8 cellular contexts compared by ENCODE assay signal in genomic region chr19:49850487-49851342, GRCh38. TPM values are rescaled to one million over a fixed set of nuclear protein-coding genes. Genes with fewer than 3 reads are reported as not detected.
DNase-seq lines count a peak whose midpoint lies in the region; ATAC-seq and TF ChIP-seq lines count a peak whose summit lies in the region.

PTOV1 (plus strand) TSS chr19:49851159.

- intact Hi-C loops in cardiac septum (cut with DNase I) (loop anchor here (2.0 kb wide), 1 partner anchor 38 kb away; the partner anchor contains the start of gene FUZ), transverse colon (cut with DNase I; ENCODE audit: low total_unique reads) (loop anchor here (5.0 kb wide), 1 partner anchor 33 kb away; the partner anchor contains the start of gene MED25)

- H3K27ac ChIP-seq in transverse colon: peak within 1 kb of the TSS; percentile 97 to 100 (median 99)

- H3K9me3 ChIP-seq in transverse colon: no peaks in the 10 kb centered on the region

- peak within 1 kb of the TSS; percentile 84 for H3K4me3 Mint-ChIP-seq in activated naive CD8-positive, alpha-beta T cell treated with anti-CD3 and anti-CD28 coated beads, Interleukin-2, amount 50 U/mL, for 24 hours

- H3K27me3 Mint-ChIP-seq in activated naive CD8-positive, alpha-beta T cell treated with anti-CD3 and anti-CD28 coated beads, Interleukin-2, amount 50 U/mL, for 24 hours: no peaks in the 10 kb centered on the region

- H3K9me3 Mint-ChIP-seq in activated naive CD8-positive, alpha-beta T cell treated with anti-CD3 and anti-CD28 coated beads, Interleukin-2, amount 50 U/mL, for 24 hours: peaks cover 9% of the 10 kb centered on the region

- TF ChIP-seq EP300 in transverse colon (IDR thresholded peaks at IDR 0.05; ENCODE audit: low read depth): no peak

- H3K4me3 ChIP-seq in transverse colon: peak within 1 kb of the TSS; percentile 62 to 98 (median 87)

- peak; percentile 82 for TF ChIP-seq POLR2A in transverse colon (IDR thresholded peaks at IDR 0.05)

- H3K36me3 ChIP-seq in transverse colon: no peaks in the 10 kb centered on the region

- in situ Hi-C loops in transverse colon (cut with MboI; ENCODE audit: low pct_ligation_motif_present in 1 of 4, low pct_unique_long_range_greater_than_20kb in 1 of 4, low sequenced_read_pairs in 3 of 4): loop anchor here in 1 of 4 donors (25.0 kb wide), 1 partner anchor 363 kb away; the partner anchor contains the start of genes RPL13A and RPS11

- TF ChIP-seq CTCF in GM10266 (IDR thresholded peaks at IDR 0.05; ENCODE audit: control insufficient read depth, insufficient read depth, low read depth, missing control alignments) (no peak), transverse colon (IDR thresholded peaks at IDR 0.05) (no peak)

- no peaks in the 10 kb centered on the region for H3K27me3 ChIP-seq in transverse colon

- DNase-seq in GM10266 (ENCODE audit: extremely low spot score) (peak; percentile 98), NCI-H1417 treated with DMSO at 0.1 percent for 48 hours (lab: John Stamatoyannopoulos, UW) (peak; percentile 46), SW480 (ENCODE audit: low spot score) (peak; percentile 95), cardiac septum (ENCODE audit: low spot score) (peak; percentile 97), pons (ENCODE audit: low spot score) (peak; percentile 95), transverse colon (peak; percentile 94)
- peak; percentile 93 for DNase-seq in activated naive CD8-positive, alpha-beta T cell treated with anti-CD3 and anti-CD28 coated beads, Interleukin-2, amount 50 U/mL, for 24 hours

- WGBS in transverse colon (ENCODE audit: low coverage in 1 of 2), 2 donors: 0 to 3% methylated on average over 12 to 59 of the region's 98 CpGs

- H3K27ac Mint-ChIP-seq in activated naive CD8-positive, alpha-beta T cell treated with anti-CD3 and anti-CD28 coated beads, Interleukin-2, amount 50 U/mL, for 24 hours: peak within 1 kb of the TSS; percentile 89

- ATAC-seq in HG02759 (IDR thresholded peaks at IDR 0.05; ENCODE audit: unreplicated experiment): peak; percentile 76
- ATAC-seq in activated naive CD8-positive, alpha-beta T cell treated with anti-CD3 and anti-CD28 coated beads, Interleukin-2, amount 50 U/mL, for 24 hours: peak; percentile 81

- H3K36me3 Mint-ChIP-seq in activated naive CD8-positive, alpha-beta T cell treated with anti-CD3 and anti-CD28 coated beads, Interleukin-2, amount 50 U/mL, for 24 hours (ENCODE audit: low read depth): peaks cover 12% of the 10 kb centered on the region

- H3K4me1 ChIP-seq in transverse colon: peaks cover 15 to 30% (median 22%) of the 10 kb centered on the region in 4 donors

- peaks cover 49% of the 10 kb centered on the region for H3K4me1 Mint-ChIP-seq in activated naive CD8-positive, alpha-beta T cell treated with anti-CD3 and anti-CD28 coated beads, Interleukin-2, amount 50 U/mL, for 24 hours

RNA-seq across cellular contexts. Expression of gene PTOV1, which starts in this region (rescaled TPM):
- total RNA-seq in cardiac septum (95.8 TPM), transverse colon (100 to 1,000 TPM in 1 of 4 donors, 10 to 100 TPM in 3; 62.3 to 203 (median 66.8) TPM)

Comparison
In these comparisons a context has a peak if more than half of its experiments do, and no peak if none do; other contexts are left out.
1. Peak in every context shown above with its lines: DNase-seq, ATAC-seq, H3K4me3 ChIP-seq and H3K27ac ChIP-seq.
2. DNase-seq: peak in every context shown above with its lines; median percentile 98 in GM10266; 97 in cardiac septum; 95 in SW480; 95 in pons; 94 in transverse colon; 93 in activated naive CD8-positive, alpha-beta T cell treated with anti-CD3 and anti-CD28 coated beads, Interleukin-2, amount 50 U/mL, for 24 hours; 46 in NCI-H1417 treated with DMSO at 0.1 percent for 48 hours.